In the genomic region with DNA sequence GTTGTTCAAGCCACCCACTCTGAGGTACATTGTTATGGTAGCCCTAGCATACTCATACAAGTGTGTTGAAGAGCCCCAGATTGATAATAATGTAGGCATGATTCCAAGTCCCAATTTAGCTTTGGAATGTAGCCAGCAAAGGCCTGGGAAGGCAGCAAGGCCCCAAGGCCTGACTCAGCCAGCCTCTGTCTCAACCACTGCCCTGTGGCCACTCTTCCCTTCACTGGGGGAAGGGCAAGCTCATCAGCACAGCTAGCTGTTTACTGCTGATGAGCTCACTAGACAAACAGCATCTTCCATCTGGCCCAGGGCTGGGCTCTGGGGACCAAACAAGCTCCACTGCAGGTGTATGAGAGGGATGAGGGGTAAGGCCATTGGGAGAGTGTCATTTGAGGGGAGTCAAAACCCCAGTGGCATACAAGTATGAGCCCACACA, we compare ENCODE assay signal across 1 cellular context.
TF ChIP-seq lines count a peak whose summit lies in the region.

No MANE protein-coding gene starts in this region.

TF ChIP-seq in HCT116, 20 proteins besides CTCF, POLR2A, EP300 and RAD21 (continued from another document):
- TF ChIP-seq, protein P1, sequence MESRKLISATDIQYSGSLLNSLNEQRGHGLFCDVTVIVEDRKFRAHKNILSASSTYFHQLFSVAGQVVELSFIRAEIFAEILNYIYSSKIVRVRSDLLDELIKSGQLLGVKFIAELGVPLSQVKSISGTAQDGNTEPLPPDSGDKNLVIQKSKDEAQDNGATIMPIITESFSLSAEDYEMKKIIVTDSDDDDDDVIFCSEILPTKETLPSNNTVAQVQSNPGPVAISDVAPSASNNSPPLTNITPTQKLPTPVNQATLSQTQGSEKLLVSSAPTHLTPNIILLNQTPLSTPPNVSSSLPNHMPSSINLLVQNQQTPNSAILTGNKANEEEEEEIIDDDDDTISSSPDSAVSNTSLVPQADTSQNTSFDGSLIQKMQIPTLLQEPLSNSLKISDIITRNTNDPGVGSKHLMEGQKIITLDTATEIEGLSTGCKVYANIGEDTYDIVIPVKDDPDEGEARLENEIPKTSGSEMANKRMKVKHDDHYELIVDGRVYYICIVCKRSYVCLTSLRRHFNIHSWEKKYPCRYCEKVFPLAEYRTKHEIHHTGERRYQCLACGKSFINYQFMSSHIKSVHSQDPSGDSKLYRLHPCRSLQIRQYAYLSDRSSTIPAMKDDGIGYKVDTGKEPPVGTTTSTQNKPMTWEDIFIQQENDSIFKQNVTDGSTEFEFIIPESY (IDR thresholded peaks at IDR 0.05; ENCODE audit: extremely low read depth, insufficient replicate concordance, low read length): no peak
